18 cellular contexts compared by ENCODE assay signal in the genomic region with DNA sequence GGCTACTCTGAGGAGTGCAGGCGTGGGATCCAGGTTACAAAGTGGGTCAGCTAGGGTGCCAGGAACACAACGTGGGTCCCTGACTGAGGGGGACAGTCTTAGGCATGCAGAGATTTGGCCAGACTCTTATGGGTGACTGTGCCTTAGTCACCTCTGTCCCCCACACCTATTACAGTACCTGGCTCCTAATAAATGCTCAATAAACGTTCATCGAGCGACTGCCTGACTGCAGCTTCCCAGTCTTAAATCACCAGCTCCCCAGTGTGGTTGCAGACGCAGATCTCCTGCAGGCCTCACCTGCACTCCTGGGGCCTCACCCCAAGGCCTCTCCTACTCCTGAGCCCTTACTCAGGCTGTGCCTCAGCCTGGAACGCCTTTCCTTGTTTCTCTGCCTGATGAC. TPM values are rescaled to one million over a fixed set of nuclear protein-coding genes. Genes with fewer than 3 reads are reported as not detected.
DNase-seq lines count a peak whose midpoint lies in the region; FAIRE-seq and TF ChIP-seq lines count a peak whose summit lies in the region.
"Had no signal": no experiment of that assay in that cellular context is flagged by ENCODE, and none has a peak within 500 bp of the region (broad histone marks: within the 10 kb centered on the region; RNA-seq: fewer than 3 reads in every experiment).

No MANE protein-coding gene starts in this region.

- H3K4me2 ChIP-seq in astrocyte (ENCODE audit: low read length) (no peak overlapping the region), neural progenitor cell (no peak overlapping the region)

- H2AFZ ChIP-seq in astrocyte (ENCODE audit: low read depth, low read length) (no peak overlapping the region), neural progenitor cell (replicated peaks) (no peak overlapping the region)

- H3K27ac ChIP-seq in astrocyte (ENCODE audit: low read depth, low read length) (no peak overlapping the region), neural progenitor cell (no peak overlapping the region)
- H3K27ac ChIP-seq: esophagus muscularis mucosa, gastroesophageal sphincter, Peyer's patch, upper lobe of right lung had no signal

- H3K27me3 ChIP-seq in astrocyte (ENCODE audit: insufficient read depth, low read length), result no peaks in the 10 kb centered on the region
- peaks cover 17% of the 10 kb centered on the region for H3K27me3 ChIP-seq in neural progenitor cell
- H3K27me3 ChIP-seq: esophagus muscularis mucosa, gastroesophageal sphincter, Peyer's patch, upper lobe of right lung had no signal

- H3K9me3 ChIP-seq in astrocyte (ENCODE audit: insufficient read depth, low read depth, low read length), result no peaks in the 10 kb centered on the region
- no peaks in the 10 kb centered on the region for H3K9me3 ChIP-seq in neural progenitor cell (ENCODE audit: low read depth)
- H3K9me3 ChIP-seq: esophagus muscularis mucosa, gastroesophageal sphincter, Peyer's patch, upper lobe of right lung had no signal

- DNase-seq in activated CD4-positive, alpha-beta T cell treated with anti-CD3 and anti-CD28 coated beads, Interleukin-2, amount 10 ng/mL, durations not matched to agents 24 days and 14 days, result no peak
- DNase-seq in activated CD4-positive, alpha-beta T cell treated with anti-CD3 and anti-CD28 coated beads for 4 hours, result no peak
- DNase-seq in GM12892 (ENCODE audit: insufficient read length), result no peak
- DNase-seq in astrocyte (ENCODE audit: low read depth), result no peak
- DNase-seq in neural progenitor cell (ENCODE audit: low spot score), result no peak
- DNase-seq in pons (ENCODE audit: low spot score), result no peak
- DNase-seq in germinal center (ENCODE audit: low spot score), result no peak
- DNase-seq in NCI-H128 (lab: John Stamatoyannopoulos, UW; ENCODE audit: unreplicated experiment), result no peak
- DNase-seq: activated gamma-delta T cell, DMS 273 treated with DMSO at 0.1 percent for 48 hours, kidney glomerular epithelial cell, NCI-H510A, upper lobe of right lung had no signal

- no peaks in the 10 kb centered on the region for H3K9me3 Mint-ChIP-seq in activated CD4-positive, alpha-beta T cell treated with anti-CD3 and anti-CD28 coated beads, Interleukin-2, amount 10 ng/mL, durations not matched to agents 24 days and 14 days
- H3K9me3 Mint-ChIP-seq in astrocyte (ENCODE audit: unreplicated experiment) (no peaks in the 10 kb centered on the region), neural progenitor cell (no peaks in the 10 kb centered on the region)

- H3F3A ChIP-seq in neural progenitor cell (ENCODE audit: low read depth), result peaks cover 29% of the 10 kb centered on the region

- FAIRE-seq in GM12892 (lab: Jason Lieb, UNC), result peak; percentile 50
- FAIRE-seq in astrocyte (lab: Jason Lieb, UNC), result no peak
- FAIRE-seq: A204.1 had no signal

- intact Hi-C loops in activated CD4-positive, alpha-beta T cell treated with anti-CD3 and anti-CD28 coated beads, Interleukin-2, amount 10 ng/mL, durations not matched to agents 24 days and 14 days (cut with micrococcal nuclease), result loop anchor here (5.0 kb wide), 1 partner anchor 83 kb away; a partner anchor contains a TSS

- H3K4me3 Mint-ChIP-seq in activated CD4-positive, alpha-beta T cell treated with anti-CD3 and anti-CD28 coated beads, Interleukin-2, amount 10 ng/mL, durations not matched to agents 24 days and 14 days, result no peak overlapping the region
- H3K4me3 Mint-ChIP-seq in astrocyte (ENCODE audit: unreplicated experiment) (no peak overlapping the region), neural progenitor cell (peak overlapping the region; percentile 18)

- H3K9ac ChIP-seq in astrocyte (ENCODE audit: low read length) (no peak overlapping the region), neural progenitor cell (no peak overlapping the region)

- H3K79me2 ChIP-seq in astrocyte (ENCODE audit: insufficient read depth, low read length) (peaks cover 10% of the 10 kb centered on the region), neural progenitor cell (ENCODE audit: low read depth) (no peaks in the 10 kb centered on the region)

- TF ChIP-seq CTCF in astrocyte (IDR thresholded peaks at IDR 0.05; ENCODE audit: insufficient read depth, low read depth, low read length) (no peak), neural progenitor cell (IDR thresholded peaks at IDR 0.05) (no peak)

- H3K27ac Mint-ChIP-seq in activated CD4-positive, alpha-beta T cell treated with anti-CD3 and anti-CD28 coated beads, Interleukin-2, amount 10 ng/mL, durations not matched to agents 24 days and 14 days, result peak overlapping the region; percentile 80
- peak overlapping the region; percentile 75 for H3K27ac Mint-ChIP-seq in astrocyte (ENCODE audit: unreplicated experiment)
- H3K27ac Mint-ChIP-seq in neural progenitor cell, result no peak overlapping the region
- H3K27ac Mint-ChIP-seq: progenitor cell of endocrine pancreas had no signal

- H3K36me3 ChIP-seq in astrocyte (ENCODE audit: insufficient read depth, low read length), result no peaks in the 10 kb centered on the region
- no peaks in the 10 kb centered on the region for H3K36me3 ChIP-seq in neural progenitor cell
- H3K36me3 ChIP-seq: esophagus muscularis mucosa, gastroesophageal sphincter, Peyer's patch, upper lobe of right lung had no signal

- no peaks in the 10 kb centered on the region for H3K27me3 Mint-ChIP-seq in activated CD4-positive, alpha-beta T cell treated with anti-CD3 and anti-CD28 coated beads, Interleukin-2, amount 10 ng/mL, durations not matched to agents 24 days and 14 days
- peaks cover 1% of the 10 kb centered on the region for H3K27me3 Mint-ChIP-seq in astrocyte (ENCODE audit: low read depth, unreplicated experiment)
- H3K27me3 Mint-ChIP-seq in neural progenitor cell (ENCODE audit: insufficient read depth, low read depth), result peaks cover 2% of the 10 kb centered on the region
- H3K27me3 Mint-ChIP-seq: progenitor cell of endocrine pancreas had no signal

- H4K20me1 ChIP-seq in astrocyte (ENCODE audit: insufficient read depth, low read length) (no peaks in the 10 kb centered on the region), neural progenitor cell (ENCODE audit: low read depth) (peaks cover 4% of the 10 kb centered on the region)

- peaks cover 11% of the 10 kb centered on the region for H3K36me3 Mint-ChIP-seq in activated CD4-positive, alpha-beta T cell treated with anti-CD3 and anti-CD28 coated beads, Interleukin-2, amount 10 ng/mL, durations not matched to agents 24 days and 14 days (ENCODE audit: low read depth)
- no peaks in the 10 kb centered on the region for H3K36me3 Mint-ChIP-seq in astrocyte (ENCODE audit: low read depth, unreplicated experiment)
- H3K36me3 Mint-ChIP-seq in neural progenitor cell, result no peaks in the 10 kb centered on the region

- H3K4me1 Mint-ChIP-seq in activated CD4-positive, alpha-beta T cell treated with anti-CD3 and anti-CD28 coated beads, Interleukin-2, amount 10 ng/mL, durations not matched to agents 24 days and 14 days, result peaks cover 33% of the 10 kb centered on the region
- H3K4me1 Mint-ChIP-seq in astrocyte (ENCODE audit: low read depth, unreplicated experiment) (peaks cover 1% of the 10 kb centered on the region), neural progenitor cell (peaks cover 48% of the 10 kb centered on the region)

- TF ChIP-seq POLR2A in GM12892 (IDR thresholded peaks at IDR 0.05; ENCODE audit: low read depth, low read length), result no peak

- no peak overlapping the region for H3K4me3 ChIP-seq in astrocyte (ENCODE audit: insufficient read depth, low read depth, low read length)
- H3K4me3 ChIP-seq in neural progenitor cell, result no peak overlapping the region
- H3K4me3 ChIP-seq: esophagus muscularis mucosa, gastroesophageal sphincter, Peyer's patch, upper lobe of right lung had no signal

- H3K4me1 ChIP-seq in astrocyte (ENCODE audit: insufficient read depth, low read length) (peaks cover 19% of the 10 kb centered on the region), neural progenitor cell (peaks cover 27% of the 10 kb centered on the region)

RNA-seq across cellular contexts. Expression of a gene that starts 3.2 kb away (rescaled TPM):
- 124 and 128 TPM in 2 replicates for total RNA-seq in activated CD4-positive, alpha-beta T cell treated with anti-CD3 and anti-CD28 coated beads, Interleukin-2, amount 10 ng/mL, durations not matched to agents 24 days and 14 days
- 36.8 TPM for polyA plus RNA-seq in GM12892 (2012; ENCODE audit: missing spikeins)
- total RNA-seq in astrocyte, result 46.5 and 51.0 TPM in 2 replicates
- total RNA-seq in neural progenitor cell (ENCODE audit: low replicate concordance), result 16.2 and 33.5 TPM in 2 replicates

RNA-seq across cellular contexts. Expression of a gene that starts 34.9 kb away (rescaled TPM):
- total RNA-seq in activated CD4-positive, alpha-beta T cell treated with anti-CD3 and anti-CD28 coated beads, Interleukin-2, amount 10 ng/mL, durations not matched to agents 24 days and 14 days, result 5.5 and 6.3 TPM in 2 replicates
- 5.2 TPM for polyA plus RNA-seq in GM12892 (2012; ENCODE audit: missing spikeins)
- total RNA-seq in astrocyte (12.8 and 12.9 TPM in 2 replicates), neural progenitor cell (ENCODE audit: low replicate concordance) (10.7 and 24.3 TPM in 2 replicates)

RNA-seq across cellular contexts. Expression of a gene that starts 53.3 kb away (rescaled TPM):
- 102 and 103 TPM in 2 replicates for total RNA-seq in activated CD4-positive, alpha-beta T cell treated with anti-CD3 and anti-CD28 coated beads, Interleukin-2, amount 10 ng/mL, durations not matched to agents 24 days and 14 days
- 34.4 TPM for polyA plus RNA-seq in GM12892 (2012; ENCODE audit: missing spikeins)
- total RNA-seq in astrocyte (49.8 and 59.8 TPM in 2 replicates), neural progenitor cell (ENCODE audit: low replicate concordance) (40.8 and 91.9 TPM in 2 replicates)

RNA-seq across cellular contexts. Expression of a gene that starts 58.3 kb away (rescaled TPM):
- total RNA-seq in activated CD4-positive, alpha-beta T cell treated with anti-CD3 and anti-CD28 coated beads, Interleukin-2, amount 10 ng/mL, durations not matched to agents 24 days and 14 days, result 90.4 and 93.8 TPM in 2 replicates
- polyA plus RNA-seq in GM12892 (2012; ENCODE audit: missing spikeins), result 39.6 TPM
- total RNA-seq in astrocyte (45.6 and 48.0 TPM in 2 replicates), neural progenitor cell (ENCODE audit: low replicate concordance) (32.4 and 39.2 TPM in 2 replicates)
